8 cellular contexts compared by ENCODE assay signal in the genomic region with DNA sequence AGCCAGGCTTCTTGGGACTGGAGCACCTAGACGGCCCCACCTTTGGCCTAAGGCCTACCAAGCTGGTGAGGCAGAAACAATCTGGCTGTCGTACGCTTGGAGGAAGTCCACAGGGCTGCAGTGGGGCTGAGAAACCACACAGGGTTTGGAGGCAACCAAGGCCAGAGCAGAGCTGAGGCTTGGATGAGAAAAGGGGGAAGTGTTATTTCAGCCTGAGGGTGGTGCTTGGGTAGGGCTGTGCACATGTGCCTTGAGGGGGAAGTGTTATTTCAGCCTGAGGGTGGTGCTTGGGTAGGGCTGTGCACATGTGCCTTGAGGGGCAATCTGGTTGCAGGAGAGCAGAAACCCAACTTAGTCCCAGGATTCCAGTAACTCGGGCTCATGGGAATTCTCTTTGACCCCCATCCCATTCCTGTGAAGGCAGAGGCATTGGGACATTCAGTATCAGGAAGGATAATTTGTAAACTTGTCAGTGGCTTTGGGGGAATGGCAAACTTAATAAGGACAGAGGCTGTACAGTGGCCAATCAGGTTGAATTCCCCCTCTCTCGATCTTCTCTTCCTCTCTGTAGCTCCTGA. TPM values are rescaled to one million over a fixed set of nuclear protein-coding genes. Genes with fewer than 3 reads are reported as not detected.
A peak's percentile ranks its signal among the peaks of the same experiment; 100 is the strongest.
DNase-seq lines count a peak whose midpoint lies in the region; ATAC-seq, FAIRE-seq and TF ChIP-seq lines count a peak whose summit lies in the region.

No MANE protein-coding gene starts in this region.

- H3K9ac ChIP-seq in SK-N-MC (ENCODE audit: insufficient read length) (no peak overlapping the region), skeletal muscle satellite cell (ENCODE audit: low read depth, low read length) (no peak overlapping the region)

- H3K4me3 ChIP-seq in SK-N-MC, result peak overlapping the region; percentile 86; the same call in 1 of the 2 replicates
- H3K4me3 ChIP-seq in skeletal muscle satellite cell (ENCODE audit: low read length), result no peak overlapping the region

- no peaks in the 10 kb centered on the region for H3K36me3 ChIP-seq in SK-N-MC (ENCODE audit: insufficient read depth, low read length)
- H3K36me3 ChIP-seq in skeletal muscle satellite cell (ENCODE audit: insufficient read depth, low read length), result no peaks in the 10 kb centered on the region

- no peaks in the 10 kb centered on the region for H3K9me3 ChIP-seq in SK-N-MC (ENCODE audit: low read depth, low read length)
- H3K9me3 ChIP-seq in skeletal muscle satellite cell (replicated peaks; ENCODE audit: low read length), result no peaks in the 10 kb centered on the region

- FAIRE-seq in GM19239 (lab: Jason Lieb, UNC), result peak; percentile 98

- DNase-seq in CMK (ENCODE audit: low read depth), result peak; percentile 60
- no peak for DNase-seq in GM19239 (ENCODE audit: insufficient read length, low spot score)
- no peak for DNase-seq in SK-N-MC (ENCODE audit: low read depth, low spot score)
- no peak for DNase-seq in foreskin keratinocyte
- DNase-seq in iPS-NIHi11 (ENCODE audit: low spot score), result no peak
- DNase-seq in activated CD4-positive, alpha-beta T cell treated with anti-CD3 and anti-CD28 coated beads for 1 hour, result no peak

- no peaks in the 10 kb centered on the region for H3K4me1 ChIP-seq in foreskin keratinocyte
- H3K4me1 ChIP-seq in skeletal muscle satellite cell (ENCODE audit: control insufficient read depth, insufficient read depth, low read length), result peaks cover 7% of the 10 kb centered on the region

- ATAC-seq in HG03159 (IDR thresholded peaks at IDR 0.05; ENCODE audit: unreplicated experiment), result peak; percentile 67
- peak; percentile 5 for ATAC-seq in foreskin keratinocyte

- TF ChIP-seq CTCF in foreskin keratinocyte (conservative IDR thresholded peaks at IDR 0.05), result no peak

- H3K27ac ChIP-seq in SK-N-MC (no peak overlapping the region), foreskin keratinocyte (no peak overlapping the region)

- H3K4me2 ChIP-seq in skeletal muscle satellite cell (ENCODE audit: low read length), result peak overlapping the region; percentile 98

- H3K27me3 ChIP-seq in foreskin keratinocyte, result peaks cover 51% of the 10 kb centered on the region
- peaks cover 56% of the 10 kb centered on the region for H3K27me3 ChIP-seq in skeletal muscle satellite cell (ENCODE audit: control insufficient read depth, insufficient read depth, low read length)

RNA-seq across cellular contexts. Expression of a gene that starts 1.0 kb away (rescaled TPM):
- total RNA-seq in foreskin keratinocyte, result 4.0 and 5.0 TPM in 2 replicates
- polyA plus RNA-seq in foreskin keratinocyte, result 2.6 and 2.7 TPM in 2 replicates
- total RNA-seq in skeletal muscle satellite cell (2012; rRNA removed), result 2.2 and 2.3 TPM in 2 replicates

RNA-seq across cellular contexts. Expression of a gene that starts 8.1 kb away (rescaled TPM):
- total RNA-seq in foreskin keratinocyte, result not detected in 2 replicates
- polyA plus RNA-seq in foreskin keratinocyte, result not detected in 2 replicates
- not detected in 2 replicates for total RNA-seq in skeletal muscle satellite cell (2012; rRNA removed)

RNA-seq across cellular contexts. Expression of a gene that starts 51.1 kb away (rescaled TPM):
- 310 and 387 TPM in 2 replicates for total RNA-seq in foreskin keratinocyte
- polyA plus RNA-seq in foreskin keratinocyte, result 322 and 371 TPM in 2 replicates
- 333 and 363 TPM in 2 replicates for total RNA-seq in skeletal muscle satellite cell (2012; rRNA removed)

RNA-seq across cellular contexts. Expression of a gene that starts 52.2 kb away (rescaled TPM):
- 17.2 and 18.6 TPM in 2 replicates for total RNA-seq in foreskin keratinocyte
- 22.0 and 25.8 TPM in 2 replicates for polyA plus RNA-seq in foreskin keratinocyte
- total RNA-seq in skeletal muscle satellite cell (2012; rRNA removed), result 15.0 and 28.2 TPM in 2 replicates
